ENCODE assay signal across 8 cellular contexts in genomic region chr5:66144799-66145390, GRCh38. TPM values are rescaled to one million over a fixed set of nuclear protein-coding genes. Genes with fewer than 3 reads are reported as not detected.
DNase-seq lines count a peak whose midpoint lies in the region; ATAC-seq, FAIRE-seq and TF ChIP-seq lines count a peak whose summit lies in the region.

No MANE protein-coding gene starts in this region.

- peaks cover 24% of the 10 kb centered on the region for H3K4me1 ChIP-seq in A549
- peaks cover 11 to 40% of the 10 kb centered on the region in 2 donors for H3K4me1 ChIP-seq in adrenal gland (replicated peaks in 1 of 2)
- H3K4me1 ChIP-seq in iPS-15b (ENCODE audit: control insufficient read depth, insufficient read depth, low read length): peaks cover 2% of the 10 kb centered on the region
- H3K4me1 ChIP-seq in small intestine (ENCODE audit: control insufficient read depth in 2 of 2, insufficient read depth in 1 of 2, low read depth in 1 of 2, low read length in 1 of 2): no peaks in the 10 kb centered on the region

- ATAC-seq in A549 (peak; percentile 70 to 77), GM18499 (IDR thresholded peaks at IDR 0.05; ENCODE audit: insufficient read depth, unreplicated experiment) (peak; percentile 29), HG02852 (IDR thresholded peaks at IDR 0.05; ENCODE audit: unreplicated experiment) (peak; percentile 48)

- H3K4me2 ChIP-seq in A549: peak overlapping the region; percentile 91

- peak overlapping the region; percentile 97 for H3K9ac ChIP-seq in iPS-15b (ENCODE audit: low read depth, low read length)

- DNase-seq in A549 (ENCODE audit: low read depth in 1 of 2, low spot score in 1 of 2): peak in 1 of 2 experiments; percentile 32
- peak; percentile 54 for DNase-seq in NCI-H1694 (lab: John Stamatoyannopoulos, UW)
- DNase-seq in adrenal gland: peak in 2 of 7 donors; percentile 76 to 78
- DNase-seq in small intestine: no peak
- no peak for DNase-seq in D721Med (ENCODE audit: insufficient read length, low spot score)

- H3K36me3 ChIP-seq in adrenal gland (replicated peaks in 1 of 2) (no peaks in the 10 kb centered on the region), iPS-15b (ENCODE audit: control insufficient read depth, insufficient read depth, low read length) (no peaks in the 10 kb centered on the region), small intestine (ENCODE audit: control insufficient read depth in 2 of 2, insufficient read depth in 2 of 2, low read length in 2 of 2) (no peaks in the 10 kb centered on the region)

- TF ChIP-seq RAD21 in A549 (conservative IDR thresholded peaks at IDR 0.05 in 1 of 2, IDR thresholded peaks at IDR 0.05 in 1 of 2): no peak

- H3K4me3 ChIP-seq in A549 (peak overlapping the region; percentile 79), adrenal gland (peak overlapping the region; percentile 76 to 87 (median 78)), iPS-15b (ENCODE audit: low read depth, low read length) (peak overlapping the region; percentile 78), small intestine (ENCODE audit: low read depth in 1 of 2, low read length in 2 of 2) (peak overlapping the region; percentile 75 to 78)

- H3K9me3 ChIP-seq in A549 (no peaks in the 10 kb centered on the region), adrenal gland (replicated peaks in 1 of 3) (no peaks in the 10 kb centered on the region), iPS-15b (ENCODE audit: control insufficient read depth, insufficient read depth, low read length) (no peaks in the 10 kb centered on the region), small intestine (ENCODE audit: control insufficient read depth, low read depth) (no peaks in the 10 kb centered on the region)

- TF ChIP-seq POLR2A in A549 (IDR thresholded peaks at IDR 0.05; ENCODE audit: low read length) (no peak), adrenal gland (IDR thresholded peaks at IDR 0.05) (no peak)

- no peak for TF ChIP-seq EP300 in A549 (IDR thresholded peaks at IDR 0.05)

- no peaks in the 10 kb centered on the region for H3K27me3 ChIP-seq in adrenal gland
- no peaks in the 10 kb centered on the region for H3K27me3 ChIP-seq in iPS-15b (ENCODE audit: control insufficient read depth, insufficient read depth, low read length)
- H3K27me3 ChIP-seq in small intestine (ENCODE audit: control insufficient read depth in 2 of 2, insufficient read depth in 2 of 2, low read length in 2 of 2): no peaks in the 10 kb centered on the region

- FAIRE-seq in A549 (lab: Jason Lieb, UNC): no peak
- no peak for FAIRE-seq in small intestine (lab: Jason Lieb, UNC)
- FAIRE-seq in D721Med (lab: Jason Lieb, UNC): no peak

- no peak for TF ChIP-seq CTCF in A549 (IDR thresholded peaks at IDR 0.05)
- no peak for TF ChIP-seq CTCF in adrenal gland (IDR thresholded peaks at IDR 0.05)
- TF ChIP-seq CTCF in D721Med (IDR thresholded peaks at IDR 0.05; ENCODE audit: insufficient read depth, missing control alignments): no peak

- CTCF ChIA-PET in A549 (lab: Yijun Ruan, JAX): no interaction called here

- peak overlapping the region; percentile 99 for H3K27ac ChIP-seq in A549
- H3K27ac ChIP-seq in adrenal gland: peak overlapping the region; percentile 88 to 100 (median 98)
- peak overlapping the region; percentile 93 to 99 for H3K27ac ChIP-seq in small intestine (ENCODE audit: low read depth in 1 of 2, low read length in 1 of 2)

- POLR2A ChIA-PET in A549 (lab: Yijun Ruan, JAX): interaction anchor here (0.6 to 1.4 kb wide), 10 partner anchors 8 to 582 kb away, joined by 3 to 13 read pairs (median 4); partner anchors contain the start of genes CENPK, ERBIN and PPWD1

- WGBS in A549 (ENCODE audit: missing lambda C conversion rate): 2% methylated on average over 25 of the region's 25 CpGs
- WGBS in adrenal gland, 4 donors: 0 to 1% (median 0%) methylated on average over 18 to 25 of the region's 25 CpGs
- 0 to 1% (median 0%) methylated on average over 25 of the region's 25 CpGs for WGBS in small intestine, 3 donors

- intact Hi-C loops in adrenal gland (cut with DNase I): loop anchor here in 1 of 2 donors (10.0 kb wide), 1 partner anchor 220 kb away; the partner anchor contains the start of gene ERBIN

TF ChIP-seq in A549, 52 proteins besides CTCF, POLR2A, EP300 and RAD21:
- TF ChIP-seq CBX2 (IDR thresholded peaks at IDR 0.05; ENCODE audit: borderline replicate concordance, low read depth): no peak
- TF ChIP-seq TP53 (CRISPR knock-in tag; IDR thresholded peaks at IDR 0.05): no peak
- TF ChIP-seq HES2 (IDR thresholded peaks at IDR 0.05): no peak
- no peak for TF ChIP-seq ZC3H11A (IDR thresholded peaks at IDR 0.05)
- TF ChIP-seq ATOH8 (CRISPR knock-in tag; IDR thresholded peaks at IDR 0.05; ENCODE audit: low read depth): 0 out of 2 replicates have a peak, but pooled peaks have one; percentile 1
- TF ChIP-seq MAX (IDR thresholded peaks at IDR 0.05): peak; percentile 64
- TF ChIP-seq KDM5A (IDR thresholded peaks at IDR 0.05): peak; percentile 64
- TF ChIP-seq REST (IDR thresholded peaks at IDR 0.05): no peak

RNA-seq across cellular contexts. Expression of gene SREK1, which starts 0.8 kb away (rescaled TPM):
- polyA plus RNA-seq in A549 (2011; rRNA removed) (67.7 and 87.1 TPM in 2 replicates), A549 (2017; fragmentation: RNase III; extraction: RNeasy Plus Mini Kit Qiagen cat#74134 plus additional on column Dnase treatment) (45.7 to 48.4 TPM (median 47.6 TPM) in 3 replicates), adrenal gland (10 to 100 TPM; 56.0 to 72.6 (median 57.0) TPM), small intestine (10 to 100 TPM; 18.1 to 31.5 (median 18.7) TPM)
- 14.0 and 14.7 TPM in 2 replicates for polyA plus RNA-seq in A549 (2012; cell fraction: cytosol; rRNA removed)
- polyA plus RNA-seq in A549 (2012; cell fraction: nucleus; rRNA removed): 34.6 and 38.0 TPM in 2 replicates
- polyA minus RNA-seq in A549 (2011; rRNA and poly(A)+ RNA removed): 80.1 and 93.5 TPM in 2 replicates
- total RNA-seq in adrenal gland: 10 to 100 TPM; 14.3 to 97.8 (median 48.6) TPM
